1 cellular context compared by ENCODE assay signal in genomic region chr2:181947273-181947672, GRCh38.
TF ChIP-seq lines count a peak whose summit lies in the region.

No MANE protein-coding gene starts in this region.

TF ChIP-seq in H1, 55 proteins besides CTCF, POLR2A, EP300 and RAD21:
- TF ChIP-seq JUND (IDR thresholded peaks at IDR 0.05; ENCODE audit: low read length) (peak; percentile 28; the same call in 1 of the 2 replicates), POU5F1 (IDR thresholded peaks at IDR 0.05; ENCODE audit: low read depth, low read length) (no peak)
